8 cellular contexts compared by ENCODE assay signal in the genomic region with DNA sequence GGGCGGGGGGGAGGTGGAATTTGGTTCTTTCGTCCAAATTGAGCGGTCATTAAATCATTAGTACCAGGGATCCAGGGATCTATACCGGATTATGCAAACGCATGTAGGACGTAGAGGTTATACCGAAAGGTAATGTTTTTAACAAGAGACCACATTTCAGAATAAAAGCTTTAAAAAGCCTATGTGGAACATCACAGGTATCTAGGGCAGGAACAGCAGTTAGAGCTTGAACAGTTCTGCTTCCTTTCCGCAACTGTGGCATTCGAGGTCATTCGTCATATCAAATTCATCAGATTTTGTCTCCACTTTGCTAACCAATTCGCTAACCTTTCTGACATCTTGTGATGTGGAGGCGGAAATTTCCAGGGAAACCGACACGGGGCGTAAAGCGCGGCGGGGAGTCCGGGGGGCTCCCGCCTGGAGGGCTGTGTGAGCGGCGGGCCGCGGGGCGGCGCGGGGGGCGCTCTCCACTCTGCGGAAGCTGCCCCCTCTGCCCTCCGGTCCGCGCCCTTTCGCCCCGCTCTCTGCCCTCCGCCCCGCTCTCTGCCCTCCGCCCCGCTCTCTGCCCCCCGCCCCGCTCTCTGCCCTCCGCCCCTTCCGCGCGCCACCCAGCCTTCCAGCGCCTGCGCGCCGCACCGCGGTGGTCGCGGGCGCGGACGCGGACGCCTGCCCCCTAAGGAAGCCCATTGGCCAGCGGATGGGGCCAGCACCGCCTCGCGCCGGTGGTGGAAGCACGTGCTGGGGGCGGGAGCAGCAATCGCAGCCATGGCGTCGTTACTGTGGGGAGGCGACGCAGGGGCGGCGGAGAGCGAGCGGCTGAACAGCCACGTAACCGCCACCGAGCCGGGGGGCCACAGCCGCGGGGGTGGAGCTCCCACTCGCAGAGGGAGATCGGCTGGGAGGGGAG. TPM values are rescaled to one million over a fixed set of nuclear protein-coding genes. Genes with fewer than 3 reads are reported as not detected.
DNase-seq lines count a peak whose midpoint lies in the region; ATAC-seq, FAIRE-seq and TF ChIP-seq lines count a peak whose summit lies in the region.

A gene (plus strand): TSS at position 756 of the 907 bp plus-strand sequence. CDS start 10 bp downstream, at position 766.

- FAIRE-seq in GM12891 (lab: Jason Lieb, UNC) (peak; percentile 56), keratinocyte (lab: Jason Lieb, UNC) (no peak), HTR-8/SVneo (lab: Jason Lieb, UNC) (no peak)

- no peak within 1 kb of the TSS for H3K27ac ChIP-seq in brain microvascular endothelial cell
- H3K27ac ChIP-seq in keratinocyte (ENCODE audit: control insufficient read depth, insufficient read depth, low read length) = no peak within 1 kb of the TSS

- no peaks in the 10 kb centered on the region for H3K9me1 ChIP-seq in keratinocyte (ENCODE audit: control insufficient read depth, extremely low read depth, insufficient read depth, low read length)

- peaks cover 8% of the 10 kb centered on the region for H3K27me3 ChIP-seq in brain microvascular endothelial cell (replicated peaks)
- peaks cover 20% of the 10 kb centered on the region for H3K27me3 ChIP-seq in keratinocyte (ENCODE audit: control insufficient read depth, extremely low read depth, insufficient read depth, low read length)

- H3K4me3 ChIP-seq in brain microvascular endothelial cell (ENCODE audit: low read depth, low read length) (peak within 1 kb of the TSS; percentile 84), keratinocyte (ENCODE audit: control insufficient read depth in 2 of 3, extremely low read depth in 1 of 3, insufficient read depth in 2 of 3, low read depth in 1 of 3, low read length in 3 of 3) (peak within 1 kb of the TSS; percentile 18 to 83 (median 67))

- DNase-seq in GM12891 (ENCODE audit: insufficient read length, low spot score) = no peak
- DNase-seq in NCI-H510A (lab: John Stamatoyannopoulos, UW) = peak; percentile 35
- DNase-seq in brain microvascular endothelial cell = no peak
- no peak for DNase-seq in keratinocyte (ENCODE audit: low read depth, low spot score)
- peak; percentile 42 for DNase-seq in stimulated activated CD8-positive, alpha-beta memory T cell treated with anti-CD3 and anti-CD28 coated beads, Interleukin-4, amount 100 ng/mL, for 48 hours
- DNase-seq in HTR-8/SVneo (ENCODE audit: insufficient read length, low spot score) = no peak
- no peak for DNase-seq in NCI-H1048 (lab: John Stamatoyannopoulos, UW)

- no peak for TF ChIP-seq POLR2A in GM12891 (IDR thresholded peaks at IDR 0.05; ENCODE audit: low read depth, low read length)

- H3K4me1 ChIP-seq in keratinocyte (ENCODE audit: control insufficient read depth, extremely low read depth, insufficient read depth, low read length) = peaks cover 7% of the 10 kb centered on the region

- dilution Hi-C loops in keratinocyte (cut with MboI; ENCODE audit: extremely low pct_ligation_motif_present, low sequenced_read_pairs) = no loop called here

- no peak for ATAC-seq in GM18873 (IDR thresholded peaks at IDR 0.05; ENCODE audit: low FRiP score, unreplicated experiment)

- TF ChIP-seq CTCF in brain microvascular endothelial cell (IDR thresholded peaks at IDR 0.05; ENCODE audit: low read depth, low read length, missing control alignments) (no peak), keratinocyte (optimal IDR thresholded peaks at IDR 0.05 in 1 of 3, IDR thresholded peaks at IDR 0.05 in 1 of 3, conservative IDR thresholded peaks at IDR 0.05 in 1 of 3; ENCODE audit: extremely low read depth in 1 of 3, insufficient read depth in 2 of 3, low read length in 3 of 3) (no peak)

- H4K20me1 ChIP-seq in keratinocyte (ENCODE audit: control insufficient read depth, extremely low read depth, insufficient read depth, low read length) = no peaks in the 10 kb centered on the region

- peak within 1 kb of the TSS; percentile 84 for H3K4me2 ChIP-seq in keratinocyte (ENCODE audit: control insufficient read depth, extremely low read depth, insufficient read depth, low read depth, low read length)

- H3K79me2 ChIP-seq in keratinocyte (ENCODE audit: control insufficient read depth, insufficient read depth, low read length) = peaks cover 22% of the 10 kb centered on the region

- H3K9ac ChIP-seq in keratinocyte (ENCODE audit: control insufficient read depth, extremely low read depth, insufficient read depth, low read length) = no peak within 1 kb of the TSS

- H3K36me3 ChIP-seq in brain microvascular endothelial cell (replicated peaks) (no peaks in the 10 kb centered on the region), keratinocyte (ENCODE audit: control insufficient read depth in 2 of 2, extremely low read depth in 1 of 2, insufficient read depth in 2 of 2, low read length in 2 of 2) (peaks cover 6 to 8% of the 10 kb centered on the region in 2 experiments)

- in situ Hi-C loops in brain microvascular endothelial cell (cut with HindIII; ENCODE audit: low pct_ligation_motif_present, low sequenced_read_pairs) = no loop called here

- H2AFZ ChIP-seq in keratinocyte (ENCODE audit: control insufficient read depth, low read length) = no peak within 1 kb of the TSS

- H3K9me3 ChIP-seq in keratinocyte (ENCODE audit: control insufficient read depth, low read depth, low read length) = no peaks in the 10 kb centered on the region

TF ChIP-seq in GM12891, 5 proteins besides CTCF, POLR2A, EP300 and RAD21:
- TF ChIP-seq POU2F2 (IDR thresholded peaks at IDR 0.05; ENCODE audit: low read depth, low read length) (no peak), PAX5 (IDR thresholded peaks at IDR 0.05; ENCODE audit: insufficient read depth, low read length, severe bottlenecking) (no peak), POLR2AphosphoS5 (IDR thresholded peaks at IDR 0.05; ENCODE audit: low read depth, low read length) (no peak), TAF1 (IDR thresholded peaks at IDR 0.05; ENCODE audit: low read depth, low read length) (no peak), SPI1 (IDR thresholded peaks at IDR 0.05; ENCODE audit: low read depth, low read length) (no peak)

RNA-seq across cellular contexts. Expression of the gene that starts here (rescaled TPM):
- not detected for polyA plus RNA-seq in GM12891 (2012; ENCODE audit: low read depth, missing spikeins)
- polyA plus RNA-seq in keratinocyte = 0.04 to 0.12 TPM (median 0.05 TPM) in 3 replicates
- not detected for polyA plus RNA-seq in keratinocyte (2011; ENCODE audit: low read depth)
- polyA plus RNA-seq in keratinocyte (2011; cell fraction: cytosol; rRNA removed) = not detected in 2 replicates
- not detected in 2 replicates for polyA plus RNA-seq in keratinocyte (2011; cell fraction: nucleus; rRNA removed)
- not detected in 2 replicates for polyA plus RNA-seq in keratinocyte (2012; ENCODE audit: low replicate concordance)
- polyA minus RNA-seq in keratinocyte = not detected in 3 replicates
- polyA minus RNA-seq in keratinocyte (2011; cell fraction: cytosol; rRNA and poly(A)+ RNA removed) = not detected
- not detected in 2 replicates for polyA minus RNA-seq in keratinocyte (2011; cell fraction: nucleus; rRNA and poly(A)+ RNA removed)

Comparison
In these comparisons a context has a peak if more than half of its experiments do, and no peak if none do; other contexts are left out.
1. DNase-seq: peak in NCI-H510A (single experiment) and stimulated activated CD8-positive, alpha-beta memory T cell treated with anti-CD3 and anti-CD28 coated beads, Interleukin-4, amount 100 ng/mL, for 48 hours (single experiment); none in GM12891 (single experiment), brain microvascular endothelial cell (single experiment), keratinocyte (single experiment), HTR-8/SVneo (single experiment) and NCI-H1048 (single experiment).